ENCODE assay signal across 8 cellular contexts in the genomic region with DNA sequence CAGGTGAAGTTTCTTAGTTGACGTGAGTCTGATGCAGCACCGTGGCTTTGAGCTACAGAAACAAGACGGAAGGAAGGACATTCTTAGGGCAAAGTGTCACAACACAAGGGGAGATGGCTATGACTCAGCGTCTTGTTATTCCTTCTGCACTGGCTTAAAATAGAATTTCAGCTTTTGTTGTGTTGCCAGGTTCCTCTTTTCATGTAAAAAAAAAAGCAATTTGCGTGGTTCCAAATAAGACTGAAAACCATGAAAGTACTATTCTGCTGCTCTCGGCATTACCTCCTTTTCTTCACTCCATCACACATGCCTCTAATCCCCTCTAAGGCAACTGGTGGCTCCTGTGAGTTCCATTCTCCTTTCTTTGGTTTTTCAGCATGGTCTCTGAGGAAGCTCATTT.
DNase-seq lines count a peak whose midpoint lies in the region; ATAC-seq and TF ChIP-seq lines count a peak whose summit lies in the region.

No MANE protein-coding gene starts in this region.

- H3K27ac Mint-ChIP-seq in activated T-cell treated with anti-CD3 and anti-CD28 coated beads, Interleukin-2, amount 50 U/mL, for 24 hours: no peak overlapping the region

- peak overlapping the region; percentile 63 to 75 (median 66) for H3K27ac ChIP-seq in esophagus muscularis mucosa (replicated peaks in 1 of 4)
- H3K27ac ChIP-seq in psoas muscle: peak overlapping the region; percentile 32
- no peak overlapping the region for H3K27ac ChIP-seq in effector memory CD4-positive, alpha-beta T cell (ENCODE audit: insufficient read depth, low read length, poor library complexity, severe bottlenecking)

- intact Hi-C loops in esophagus muscularis mucosa (cut with DNase I): no loop called here
- intact Hi-C loops in psoas muscle (cut with DNase I): no loop called here

- H3K36me3 Mint-ChIP-seq in activated T-cell treated with anti-CD3 and anti-CD28 coated beads, Interleukin-2, amount 50 U/mL, for 24 hours (ENCODE audit: low read depth): no peaks in the 10 kb centered on the region

- H3K9me3 ChIP-seq in esophagus muscularis mucosa: no peaks in the 10 kb centered on the region
- H3K9me3 ChIP-seq in psoas muscle: no peaks in the 10 kb centered on the region
- no peaks in the 10 kb centered on the region for H3K9me3 ChIP-seq in effector memory CD4-positive, alpha-beta T cell (ENCODE audit: control insufficient read depth, low read length)

- H3K9me3 Mint-ChIP-seq in activated T-cell treated with anti-CD3 and anti-CD28 coated beads, Interleukin-2, amount 50 U/mL, for 24 hours: no peaks in the 10 kb centered on the region

- H3K4me3 Mint-ChIP-seq in activated T-cell treated with anti-CD3 and anti-CD28 coated beads, Interleukin-2, amount 50 U/mL, for 24 hours: no peak overlapping the region

- H3K4me1 ChIP-seq in esophagus muscularis mucosa (peaks cover 37 to 78% (median 73%) of the 10 kb centered on the region in 4 donors), psoas muscle (peaks cover 32% of the 10 kb centered on the region)
- no peaks in the 10 kb centered on the region for H3K4me1 ChIP-seq in effector memory CD4-positive, alpha-beta T cell (ENCODE audit: control insufficient read depth, insufficient read depth, low read length, poor library complexity, severe bottlenecking)

- WGBS in esophagus muscularis mucosa: 3% methylated on average over 6 of the region's 6 CpGs
- WGBS in psoas muscle, 3 donors: 35 to 51% (median 41%) methylated on average over 6 of the region's 6 CpGs

- DNase-seq in GM04503 (ENCODE audit: low read depth) (peak; percentile 83), OCI-M2 (lab: John Stamatoyannopoulos, UW; ENCODE audit: unreplicated experiment) (peak; percentile 25), esophagus muscularis mucosa (ENCODE audit: extremely low spot score) (no peak), psoas muscle (no peak), NCI-H1436 (lab: John Stamatoyannopoulos, UW) (no peak), NCI-H2196 treated with DMSO at 0.1 percent for 48 hours (lab: John Stamatoyannopoulos, UW; ENCODE audit: unreplicated experiment) (no peak)
- no peak for DNase-seq in effector memory CD4-positive, alpha-beta T cell
- no peak for DNase-seq in activated T-cell treated with anti-CD3 and anti-CD28 coated beads, Interleukin-2, amount 50 U/mL, for 24 hours

- ATAC-seq in psoas muscle: peak; percentile 40 to 83 (median 64)

- no peaks in the 10 kb centered on the region for H3K4me1 Mint-ChIP-seq in activated T-cell treated with anti-CD3 and anti-CD28 coated beads, Interleukin-2, amount 50 U/mL, for 24 hours (ENCODE audit: low read depth)

- H3K36me3 ChIP-seq in esophagus muscularis mucosa (peaks cover 0 to 4% (median 0%) of the 10 kb centered on the region in 4 donors), psoas muscle (ENCODE audit: insufficient read depth in 1 of 2, low read depth in 1 of 2) (no peaks in the 10 kb centered on the region)
- H3K36me3 ChIP-seq in effector memory CD4-positive, alpha-beta T cell (ENCODE audit: control insufficient read depth, insufficient read depth, low read length): no peaks in the 10 kb centered on the region

- no peak overlapping the region for H3K4me3 ChIP-seq in esophagus muscularis mucosa
- no peak overlapping the region for H3K4me3 ChIP-seq in psoas muscle
- H3K4me3 ChIP-seq in effector memory CD4-positive, alpha-beta T cell (ENCODE audit: insufficient read depth, low read depth, low read length, poor library complexity, severe bottlenecking): no peak overlapping the region

- no peak for TF ChIP-seq EP300 in esophagus muscularis mucosa (IDR thresholded peaks at IDR 0.05)

- TF ChIP-seq CTCF in esophagus muscularis mucosa (IDR thresholded peaks at IDR 0.05) (no peak), psoas muscle (IDR thresholded peaks at IDR 0.05) (no peak)

- H3K27me3 ChIP-seq in esophagus muscularis mucosa: no peaks in the 10 kb centered on the region
- peaks cover 0 to 2% (median 0%) of the 10 kb centered on the region in 3 donors for H3K27me3 ChIP-seq in psoas muscle (ENCODE audit: insufficient read depth in 3 of 3, low read length in 2 of 3)
- no peaks in the 10 kb centered on the region for H3K27me3 ChIP-seq in effector memory CD4-positive, alpha-beta T cell (replicated peaks; ENCODE audit: control insufficient read depth, insufficient read depth, low read length, poor library complexity, severe bottlenecking)

- no peak for TF ChIP-seq POLR2A in esophagus muscularis mucosa (IDR thresholded peaks at IDR 0.05; ENCODE audit: low read depth)

- peaks cover 26% of the 10 kb centered on the region for H3K27me3 Mint-ChIP-seq in activated T-cell treated with anti-CD3 and anti-CD28 coated beads, Interleukin-2, amount 50 U/mL, for 24 hours

Comparison
In these comparisons a context has a peak if more than half of its experiments do, and no peak if none do; other contexts are left out.
1. DNase-seq: peak in GM04503 (single experiment) and OCI-M2 (single experiment); none in esophagus muscularis mucosa (single experiment), psoas muscle (0 of 2), NCI-H1436 (single experiment), effector memory CD4-positive, alpha-beta T cell (0 of 3), NCI-H2196 treated with DMSO at 0.1 percent for 48 hours (single experiment) and activated T-cell treated with anti-CD3 and anti-CD28 coated beads, Interleukin-2, amount 50 U/mL, for 24 hours (single experiment).